ENCODE assay signal across 1 cellular context in genomic region chr1:32859915-32860314, GRCh38.
TF ChIP-seq lines count a peak whose summit lies in the region.

No MANE protein-coding gene starts in this region.

TF ChIP-seq in GM23338, 12 proteins besides CTCF, POLR2A, EP300 and RAD21 (continued from another document):
- TF ChIP-seq, protein P1, sequence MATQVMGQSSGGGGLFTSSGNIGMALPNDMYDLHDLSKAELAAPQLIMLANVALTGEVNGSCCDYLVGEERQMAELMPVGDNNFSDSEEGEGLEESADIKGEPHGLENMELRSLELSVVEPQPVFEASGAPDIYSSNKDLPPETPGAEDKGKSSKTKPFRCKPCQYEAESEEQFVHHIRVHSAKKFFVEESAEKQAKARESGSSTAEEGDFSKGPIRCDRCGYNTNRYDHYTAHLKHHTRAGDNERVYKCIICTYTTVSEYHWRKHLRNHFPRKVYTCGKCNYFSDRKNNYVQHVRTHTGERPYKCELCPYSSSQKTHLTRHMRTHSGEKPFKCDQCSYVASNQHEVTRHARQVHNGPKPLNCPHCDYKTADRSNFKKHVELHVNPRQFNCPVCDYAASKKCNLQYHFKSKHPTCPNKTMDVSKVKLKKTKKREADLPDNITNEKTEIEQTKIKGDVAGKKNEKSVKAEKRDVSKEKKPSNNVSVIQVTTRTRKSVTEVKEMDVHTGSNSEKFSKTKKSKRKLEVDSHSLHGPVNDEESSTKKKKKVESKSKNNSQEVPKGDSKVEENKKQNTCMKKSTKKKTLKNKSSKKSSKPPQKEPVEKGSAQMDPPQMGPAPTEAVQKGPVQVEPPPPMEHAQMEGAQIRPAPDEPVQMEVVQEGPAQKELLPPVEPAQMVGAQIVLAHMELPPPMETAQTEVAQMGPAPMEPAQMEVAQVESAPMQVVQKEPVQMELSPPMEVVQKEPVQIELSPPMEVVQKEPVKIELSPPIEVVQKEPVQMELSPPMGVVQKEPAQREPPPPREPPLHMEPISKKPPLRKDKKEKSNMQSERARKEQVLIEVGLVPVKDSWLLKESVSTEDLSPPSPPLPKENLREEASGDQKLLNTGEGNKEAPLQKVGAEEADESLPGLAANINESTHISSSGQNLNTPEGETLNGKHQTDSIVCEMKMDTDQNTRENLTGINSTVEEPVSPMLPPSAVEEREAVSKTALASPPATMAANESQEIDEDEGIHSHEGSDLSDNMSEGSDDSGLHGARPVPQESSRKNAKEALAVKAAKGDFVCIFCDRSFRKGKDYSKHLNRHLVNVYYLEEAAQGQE (IDR thresholded peaks at IDR 0.05; ENCODE audit: unreplicated experiment) = no peak
- TF ChIP-seq NANOG (IDR thresholded peaks at IDR 0.05; ENCODE audit: borderline replicate concordance) (no peak), POLR2AphosphoS5 (IDR thresholded peaks at IDR 0.05; ENCODE audit: low read depth) (no peak), ZNF114 (CRISPR knock-in tag; IDR thresholded peaks at IDR 0.05) (no peak), CREB1 (CRISPR knock-in tag; IDR thresholded peaks at IDR 0.05; ENCODE audit: low read depth) (no peak), ZNF462 (CRISPR knock-in tag; IDR thresholded peaks at IDR 0.05) (no peak), JUNB (IDR thresholded peaks at IDR 0.05; ENCODE audit: unreplicated experiment) (no peak), EZH2phosphoT487 (IDR thresholded peaks at IDR 0.05; ENCODE audit: unreplicated experiment) (no peak)
- TF ChIP-seq, protein P2, sequence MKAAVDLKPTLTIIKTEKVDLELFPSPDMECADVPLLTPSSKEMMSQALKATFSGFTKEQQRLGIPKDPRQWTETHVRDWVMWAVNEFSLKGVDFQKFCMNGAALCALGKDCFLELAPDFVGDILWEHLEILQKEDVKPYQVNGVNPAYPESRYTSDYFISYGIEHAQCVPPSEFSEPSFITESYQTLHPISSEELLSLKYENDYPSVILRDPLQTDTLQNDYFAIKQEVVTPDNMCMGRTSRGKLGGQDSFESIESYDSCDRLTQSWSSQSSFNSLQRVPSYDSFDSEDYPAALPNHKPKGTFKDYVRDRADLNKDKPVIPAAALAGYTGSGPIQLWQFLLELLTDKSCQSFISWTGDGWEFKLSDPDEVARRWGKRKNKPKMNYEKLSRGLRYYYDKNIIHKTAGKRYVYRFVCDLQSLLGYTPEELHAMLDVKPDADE (IDR thresholded peaks at IDR 0.05) = no peak
